ENCODE assay signal across 20 cellular contexts in the genomic region with DNA sequence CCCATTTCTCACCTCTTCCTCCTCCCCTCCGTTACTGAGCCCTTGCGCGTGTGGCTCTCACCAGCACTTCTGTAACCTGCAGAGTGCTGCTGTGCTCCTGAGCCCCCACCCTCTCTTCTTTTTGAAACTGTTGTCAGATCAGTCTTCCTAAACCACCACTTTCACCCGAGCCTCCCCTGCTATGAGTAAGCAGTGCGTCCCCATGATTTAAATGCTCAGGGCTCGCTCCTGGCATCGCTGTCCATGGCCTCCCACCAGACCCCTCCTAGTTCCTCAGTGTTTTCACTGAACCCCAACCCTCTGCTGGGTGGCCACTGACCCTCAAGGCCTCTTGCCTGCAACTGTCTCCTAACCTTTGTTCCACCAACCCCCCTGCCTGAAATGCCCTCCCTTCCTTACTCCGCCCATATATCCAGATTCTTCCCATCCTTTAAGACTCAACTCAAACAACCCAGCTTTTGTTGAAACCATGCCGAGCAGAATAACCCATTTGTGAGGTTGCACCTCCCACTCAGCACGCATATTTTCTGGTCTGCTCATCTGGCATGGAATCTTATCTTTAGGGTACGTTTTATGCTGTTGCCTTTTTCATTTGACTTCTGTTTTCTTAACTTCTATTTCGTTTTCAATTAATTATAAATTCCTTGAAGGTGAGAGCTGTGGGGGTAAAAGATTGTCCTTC.
DNase-seq lines count a peak whose midpoint lies in the region; FAIRE-seq and TF ChIP-seq lines count a peak whose summit lies in the region.
"Had no signal": no experiment of that assay in that cellular context is flagged by ENCODE, and none has a peak within 500 bp of the region (broad histone marks: within the 10 kb centered on the region; RNA-seq: fewer than 3 reads in every experiment).

No MANE protein-coding gene starts in this region.

- H3K36me3 ChIP-seq in BE2C: no peaks in the 10 kb centered on the region
- H3K36me3 ChIP-seq: prostate gland, uterus had no signal

- DNase-seq in AG10803 (ENCODE audit: low read depth) (peak; percentile 5), RPMI7951 (ENCODE audit: low read depth) (peak; percentile 68), choroid plexus epithelial cell (ENCODE audit: low read depth) (peak; percentile 53), non-pigmented ciliary epithelial cell (ENCODE audit: low read depth) (peak; percentile 70), iPS-NIHi11 (ENCODE audit: low spot score) (no peak), GM12892 (ENCODE audit: insufficient read length) (no peak), BE2C (no peak), NCI-H146 (lab: John Stamatoyannopoulos, UW) (no peak)
- DNase-seq: activated naive CD4-positive, alpha-beta T cell; DMS53; KBM-7; left cardiac atrium; natural killer cell; NCI-H1048; NCI-H2029 treated with DMSO at 0.1 percent for 48 hours; NCI-H510A; T-helper 1 cell; uterus had no signal

- H3K4me1 ChIP-seq in BE2C: no peaks in the 10 kb centered on the region
- H3K4me1 ChIP-seq: prostate gland, uterus had no signal

- no peaks in the 10 kb centered on the region for H3K27me3 ChIP-seq in BE2C
- H3K27me3 ChIP-seq: uterus had no signal

- peaks cover 2% of the 10 kb centered on the region for H3K9me3 ChIP-seq in BE2C
- H3K9me3 ChIP-seq: prostate gland had no signal

- H3K4me3 ChIP-seq in AG10803 (ENCODE audit: low read length) (no peak overlapping the region), choroid plexus epithelial cell (ENCODE audit: low read depth, low read length) (no peak overlapping the region), BE2C (ENCODE audit: low read depth, low read length) (no peak overlapping the region)
- H3K4me3 ChIP-seq: prostate gland, skin epidermis, uterus had no signal

- FAIRE-seq in GM12892 (lab: Jason Lieb, UNC): no peak

- no peak for TF ChIP-seq CTCF in AG10803 (conservative IDR thresholded peaks at IDR 0.05; ENCODE audit: low read length)
- no peak for TF ChIP-seq CTCF in choroid plexus epithelial cell (conservative IDR thresholded peaks at IDR 0.05; ENCODE audit: low read depth, low read length)
- TF ChIP-seq CTCF in BE2C (IDR thresholded peaks at IDR 0.05; ENCODE audit: low read depth, low read length): no peak

- no peak for TF ChIP-seq POLR2A in GM12892 (IDR thresholded peaks at IDR 0.05; ENCODE audit: low read depth, low read length)

Comparison
In these comparisons a context has a peak if more than half of its experiments do, and no peak if none do; other contexts are left out.
1. DNase-seq: peak in AG10803 (single experiment), RPMI7951 (single experiment), choroid plexus epithelial cell (single experiment) and non-pigmented ciliary epithelial cell (single experiment); none in iPS-NIHi11 (single experiment), GM12892 (single experiment), BE2C (single experiment) and NCI-H146 (single experiment).